In genomic region chr13:76991432-76991795, GRCh38 we compare ENCODE assay signal across 1 cellular context.
TF ChIP-seq lines count a peak whose summit lies in the region.

No MANE protein-coding gene starts in this region.

TF ChIP-seq in GM12878, 131 proteins besides CTCF, POLR2A, EP300 and RAD21 (continued from another document and continues in another):
- TF ChIP-seq BACH1 (IDR thresholded peaks at IDR 0.05; ENCODE audit: borderline replicate concordance) = peak; percentile 39; the same call in 1 of the 2 replicates
- TF ChIP-seq MXI1 (IDR thresholded peaks at IDR 0.05; ENCODE audit: low read depth, low read length) = no peak
- no peak for TF ChIP-seq SMARCA5 (IDR thresholded peaks at IDR 0.05)
- peak; percentile 67 to 77; a peak in 3 of 4 replicates for TF ChIP-seq IKZF2 (IDR thresholded peaks at IDR 0.05)
- no peak for TF ChIP-seq KDM1A (IDR thresholded peaks at IDR 0.05; ENCODE audit: borderline replicate concordance)
- TF ChIP-seq ZNF622 (IDR thresholded peaks at IDR 0.05) = no peak
- no peak for TF ChIP-seq TCF3 (IDR thresholded peaks at IDR 0.05; ENCODE audit: borderline replicate concordance, insufficient read depth, low read depth, low read length)
- no peak for TF ChIP-seq NR2C2 (IDR thresholded peaks at IDR 0.05; ENCODE audit: borderline replicate concordance, control insufficient read depth, insufficient read length, low read depth)
- TF ChIP-seq RCOR1 (conservative IDR thresholded peaks at IDR 0.05; ENCODE audit: low read depth, low read length) = no peak
- 0 out of 2 replicates have a peak, but pooled peaks have one; percentile 52 for TF ChIP-seq HDGF (IDR thresholded peaks at IDR 0.05)
- TF ChIP-seq PAX5 (IDR thresholded peaks at IDR 0.05; ENCODE audit: borderline replicate concordance, low read depth, low read length) = peak; percentile 71; the same call in 1 of the 2 replicates
- TF ChIP-seq GATAD2B (conservative IDR thresholded peaks at IDR 0.05; ENCODE audit: low read depth) = no peak
- TF ChIP-seq SP1 (IDR thresholded peaks at IDR 0.05; ENCODE audit: low read depth, low read length) = peak; percentile 38
- peak; percentile 86 for TF ChIP-seq SKIL (IDR thresholded peaks at IDR 0.05; ENCODE audit: low read depth, poor library complexity, severe bottlenecking)
- TF ChIP-seq PKNOX1 (IDR thresholded peaks at IDR 0.05) = peak; percentile 74
- TF ChIP-seq DPF2 (IDR thresholded peaks at IDR 0.05) = peak; percentile 89; the same call in 1 of the 2 replicates
- TF ChIP-seq ZBTB11 (CRISPR knock-in tag; IDR thresholded peaks at IDR 0.05) = peak; percentile 19; the same call in 1 of the 2 replicates
- TF ChIP-seq E4F1 (IDR thresholded peaks at IDR 0.05; ENCODE audit: borderline replicate concordance, partially characterized antibody) = peak; percentile 48
- no peak for TF ChIP-seq TAF1 (IDR thresholded peaks at IDR 0.05; ENCODE audit: borderline replicate concordance, low read depth, low read length)
- peak in 1 of 2 experiments; percentile 91; a peak in 2 of 4 replicates for TF ChIP-seq ETV6 (conservative IDR thresholded peaks at IDR 0.05 in 1 of 2, IDR thresholded peaks at IDR 0.05 in 1 of 2; ENCODE audit: borderline replicate concordance in 1 of 2, low read depth in 1 of 2)
- no peak for TF ChIP-seq NFYA (IDR thresholded peaks at IDR 0.05; ENCODE audit: borderline replicate concordance, low read depth, low read length)
- TF ChIP-seq WRNIP1 (IDR thresholded peaks at IDR 0.05; ENCODE audit: borderline replicate concordance, low read depth, low read length) = no peak
- TF ChIP-seq ZBED1 (IDR thresholded peaks at IDR 0.05; ENCODE audit: borderline replicate concordance) = 0 out of 2 replicates have a peak, but pooled peaks have one; percentile 18
- TF ChIP-seq CREB1 (IDR thresholded peaks at IDR 0.05; ENCODE audit: low read depth) = peak; percentile 72; the same call in 1 of the 2 replicates
- no peak for TF ChIP-seq BCL3 (IDR thresholded peaks at IDR 0.05; ENCODE audit: borderline replicate concordance, insufficient read depth, low read depth, low read length, poor library complexity, severe bottlenecking)
- TF ChIP-seq RUNX3 (IDR thresholded peaks at IDR 0.05; ENCODE audit: low read length) = peak; percentile 88
- TF ChIP-seq JUND (IDR thresholded peaks at IDR 0.05; ENCODE audit: low read depth, low read length) = peak; percentile 59
- TF ChIP-seq CREM (IDR thresholded peaks at IDR 0.05; ENCODE audit: low read depth) = peak; percentile 52; the same call in 1 of the 2 replicates
- TF ChIP-seq ZBTB33 (IDR thresholded peaks at IDR 0.05) = no peak
- TF ChIP-seq BHLHE40 (IDR thresholded peaks at IDR 0.05; ENCODE audit: borderline replicate concordance in 1 of 2, low read depth in 2 of 2, low read length in 1 of 2) = peak; percentile 83 to 92; a peak in 3 of 4 replicates
- no peak for TF ChIP-seq ZSCAN29 (IDR thresholded peaks at IDR 0.05)
- TF ChIP-seq CHD1 (IDR thresholded peaks at IDR 0.05; ENCODE audit: low read depth, low read length) = no peak
- peak; percentile 90 for TF ChIP-seq MTA2 (IDR thresholded peaks at IDR 0.05; ENCODE audit: low read depth)
- TF ChIP-seq NFXL1 (IDR thresholded peaks at IDR 0.05; ENCODE audit: borderline replicate concordance) = no peak
- no peak for TF ChIP-seq ZNF592 (IDR thresholded peaks at IDR 0.05)
- no peak for TF ChIP-seq SPI1 (IDR thresholded peaks at IDR 0.05; ENCODE audit: borderline replicate concordance, insufficient read depth, low read depth, low read length)
- TF ChIP-seq MTA3 (IDR thresholded peaks at IDR 0.05; ENCODE audit: borderline replicate concordance, low read length) = no peak
- TF ChIP-seq CEBPZ (IDR thresholded peaks at IDR 0.05; ENCODE audit: low read depth, low read length) = no peak
- no peak for TF ChIP-seq ESRRA (IDR thresholded peaks at IDR 0.05; ENCODE audit: low read length)
- TF ChIP-seq SMAD1 (IDR thresholded peaks at IDR 0.05; ENCODE audit: low read depth, partially characterized antibody) = no peak
- TF ChIP-seq CBFB (IDR thresholded peaks at IDR 0.05; ENCODE audit: low read depth) = no peak
- TF ChIP-seq JUNB (IDR thresholded peaks at IDR 0.05) = peak; percentile 83
- TF ChIP-seq ZNF207 (IDR thresholded peaks at IDR 0.05; ENCODE audit: borderline replicate concordance) = no peak
